ENCODE assay signal across 28 cellular contexts in genomic region chr2:85823951-85824350, GRCh38.
"Had no signal": no experiment of that assay in that cellular context is flagged by ENCODE, and none has a peak within 500 bp of the region (broad histone marks: within the 10 kb centered on the region; RNA-seq: fewer than 3 reads in every experiment).

No MANE protein-coding gene starts in this region.

- H3K27me3 ChIP-seq: dorsolateral prefrontal cortex, gastrocnemius medialis had no signal

- H3K27ac ChIP-seq: brain microvascular endothelial cell, coronary artery, dorsolateral prefrontal cortex, foreskin keratinocyte, gastrocnemius medialis, VCaP had no signal

- H3K36me3 ChIP-seq: brain microvascular endothelial cell, gastrocnemius medialis had no signal

- DNase-seq: activated CD4-positive, alpha-beta T cell treated with anti-CD3 and anti-CD28 coated beads for 1 hour; activated CD4-positive, alpha-beta T cell treated with anti-CD3 and anti-CD28 coated beads for 4 hours; activated CD4-positive, alpha-beta T cell treated with anti-CD3 and anti-CD28 coated beads, Interleukin-2, amount 50 U/mL, for 1 hour; activated CD8-positive, alpha-beta memory T cell treated with anti-CD3 and anti-CD28 coated beads for 24 hours; activated CD8-positive, alpha-beta T cell treated with anti-CD3 and anti-CD28 coated beads for 36 hours; activated effector memory CD4-positive, alpha-beta T cell treated with Interleukin-2 at 50 U/mL for 16 hours; activated gamma-delta T cell treated with Interleukin-2 at 50 U/mL for 16 hours; activated naive CD4-positive, alpha-beta T cell treated with anti-CD3 and anti-CD28 coated beads, Interleukin-2, amount 50 U/mL, for 16 hours; activated naive CD4-positive, alpha-beta T cell treated with Interleukin-2 at 50 U/mL for 16 hours; activated T-cell treated with anti-CD3 and anti-CD28 coated beads, Interleukin-2, amount 50 U/mL, for 4 hours; amniotic stem cell; anterior cingulate cortex; brain microvascular endothelial cell; dorsolateral prefrontal cortex; effector memory CD4-positive, alpha-beta T cell; endodermal cell; foreskin keratinocyte; gastrocnemius medialis; glutamatergic neuron; T-helper 2 cell had no signal

- H3K27ac Mint-ChIP-seq: activated CD8-positive, alpha-beta T cell treated with anti-CD3 and anti-CD28 coated beads for 36 hours; activated naive CD8-positive, alpha-beta T cell; activated T-helper 17 cell treated with anti-CD3 and anti-CD28 coated beads, Interleukin-2, amount 50 U/mL, for 72 hours; dendritic cell treated with granulocyte-macrophage colony-stimulating factor and Interleukin-4, amounts not matched to agents 40 ng/mL and 50 ng/mL, for 4 days; endodermal cell; WTC11 had no signal

- H3K27me3 Mint-ChIP-seq: activated naive CD8-positive, alpha-beta T cell had no signal

- H3K4me1 Mint-ChIP-seq: activated T-helper 17 cell treated with anti-CD3 and anti-CD28 coated beads, Interleukin-2, amount 50 U/mL, for 72 hours had no signal

- H3K4me3 ChIP-seq: coronary artery, dorsolateral prefrontal cortex, gastrocnemius medialis had no signal

- ATAC-seq: activated CD8-positive, alpha-beta T cell treated with anti-CD3 and anti-CD28 coated beads for 36 hours; activated T-cell treated with anti-CD3 and anti-CD28 coated beads, Interleukin-2, amount 50 U/mL, for 4 hours; activated T-helper 17 cell treated with anti-CD3 and anti-CD28 coated beads, Interleukin-2, amount 50 U/mL, for 72 hours; esophagus mucosa; foreskin keratinocyte; gastrocnemius medialis; WTC11 had no signal

- H3K9me3 ChIP-seq: gastrocnemius medialis had no signal

- H3K9me3 Mint-ChIP-seq: activated CD8-positive, alpha-beta T cell treated with anti-CD3 and anti-CD28 coated beads for 36 hours; activated T-cell treated with anti-CD3 and anti-CD28 coated beads, Interleukin-2, amount 50 U/mL, for 4 hours; activated T-helper 17 cell treated with anti-CD3 and anti-CD28 coated beads, Interleukin-2, amount 50 U/mL, for 72 hours; central memory CD8-positive, alpha-beta T cell; dendritic cell treated with granulocyte-macrophage colony-stimulating factor and Interleukin-4, amounts not matched to agents 40 ng/mL and 50 ng/mL, for 4 days; endodermal cell; WTC11 had no signal

- H3K4me3 Mint-ChIP-seq: activated CD8-positive, alpha-beta T cell treated with anti-CD3 and anti-CD28 coated beads for 36 hours; activated naive CD8-positive, alpha-beta T cell; activated T-cell treated with anti-CD3 and anti-CD28 coated beads, Interleukin-2, amount 50 U/mL, for 4 hours; activated T-helper 17 cell treated with anti-CD3 and anti-CD28 coated beads, Interleukin-2, amount 50 U/mL, for 72 hours; central memory CD8-positive, alpha-beta T cell; dendritic cell treated with granulocyte-macrophage colony-stimulating factor and Interleukin-4, amounts not matched to agents 40 ng/mL and 50 ng/mL, for 4 days; endodermal cell; WTC11 had no signal
